In the genomic region with DNA sequence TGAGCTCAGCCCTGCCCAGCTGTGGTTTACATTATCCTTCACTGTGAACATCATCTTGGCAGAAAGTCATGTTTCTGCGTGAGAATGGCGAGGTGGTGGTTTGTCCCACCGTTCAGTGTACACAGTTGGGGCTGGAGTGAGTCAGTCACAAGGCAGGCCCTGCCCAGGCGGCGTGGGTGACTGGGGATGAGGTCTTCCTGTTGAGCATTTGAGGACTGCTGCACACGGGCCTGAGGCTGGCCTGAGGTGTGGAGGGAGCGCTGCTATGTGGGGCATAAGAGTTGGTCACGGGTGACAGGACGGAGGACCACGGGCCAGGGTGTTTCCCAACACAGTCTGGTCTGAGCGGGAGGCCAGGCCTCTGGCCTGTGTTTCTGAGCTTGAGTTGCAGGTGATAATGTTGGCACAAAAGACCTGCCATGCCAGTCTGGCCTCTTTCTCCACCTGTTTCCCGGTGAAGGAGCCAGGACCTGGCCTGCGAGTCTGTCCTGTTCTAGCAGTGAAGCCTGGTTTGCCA, we compare ENCODE assay signal across 7 cellular contexts. TPM values are rescaled to one million over a fixed set of nuclear protein-coding genes. Genes with fewer than 3 reads are reported as not detected.
A peak's percentile ranks its signal among the peaks of the same experiment; 100 is the strongest.
DNase-seq lines count a peak whose midpoint lies in the region; ATAC-seq and TF ChIP-seq lines count a peak whose summit lies in the region.

No MANE protein-coding gene starts in this region.

- intact Hi-C loops in body of pancreas (cut with DNase I): no loop called here

- ATAC-seq in body of pancreas: peak; percentile 93
- ATAC-seq in HG02840 (IDR thresholded peaks at IDR 0.05; ENCODE audit: low FRiP score, unreplicated experiment): no peak

- H3K4me3 ChIP-seq in body of pancreas (no peak overlapping the region), urinary bladder (ENCODE audit: low read depth, low read length) (no peak overlapping the region)

- no peaks in the 10 kb centered on the region for H3K27me3 ChIP-seq in body of pancreas

- peak in 2 of 3 donors; percentile 14 to 16 for TF ChIP-seq POLR2A in body of pancreas (IDR thresholded peaks at IDR 0.05)

- H3K27ac ChIP-seq in body of pancreas: peak overlapping the region; percentile 67 to 86 (median 76)
- H3K27ac ChIP-seq in urinary bladder (ENCODE audit: low read depth): peak overlapping the region; percentile 65

- DNase-seq in HS-27A (ENCODE audit: low read depth) (peak; percentile 79), body of pancreas (peak; percentile 85 to 94 (median 92)), kidney glomerular epithelial cell (lab: John Stamatoyannopoulos, UW) (peak; percentile 81), SIG-M5 treated with dmso at 0.1 percent for 504 hours (lab: John Stamatoyannopoulos, UW; ENCODE audit: unreplicated experiment) (no peak), NOMO-1 treated with dmso at 0.1 percent for 144 hours (lab: John Stamatoyannopoulos, UW; ENCODE audit: unreplicated experiment) (no peak)

- H3K36me3 ChIP-seq in body of pancreas (replicated peaks in 1 of 2; ENCODE audit: insufficient read depth in 1 of 2, low read depth in 2 of 2): peaks cover 0 to 3% of the 10 kb centered on the region in 2 donors
- H3K36me3 ChIP-seq in urinary bladder (ENCODE audit: insufficient read depth): no peaks in the 10 kb centered on the region

- 20 to 29% methylated on average over 1 to 13 of the region's 13 CpGs for WGBS in body of pancreas, 2 donors
- 49% methylated on average over 13 of the region's 13 CpGs for WGBS in urinary bladder

- H3K4me1 ChIP-seq in body of pancreas (peaks cover 26% of the 10 kb centered on the region), urinary bladder (ENCODE audit: insufficient read depth) (no peaks in the 10 kb centered on the region)

- no peak for TF ChIP-seq CTCF in body of pancreas (IDR thresholded peaks at IDR 0.05)

- no peaks in the 10 kb centered on the region for H3K9me3 ChIP-seq in body of pancreas

RNA-seq across cellular contexts. Expression of a gene that starts 13.4 kb away (rescaled TPM):
- total RNA-seq in body of pancreas (1 to 10 TPM in 1 of 2 donors, not detected in 1; 2.6 TPM), urinary bladder (36.8 TPM)
- 89.0 TPM for polyA plus RNA-seq in urinary bladder

RNA-seq across cellular contexts. Expression of a gene that starts 25.1 kb away (rescaled TPM):
- 10 to 100 TPM in 1 of 2 donors, 1 to 10 TPM in 1; 8.2 to 22.3 TPM for total RNA-seq in body of pancreas
- total RNA-seq in urinary bladder: 17.7 TPM
- 34.3 TPM for polyA plus RNA-seq in urinary bladder

RNA-seq across cellular contexts. Expression of a gene that starts 26.3 kb away (rescaled TPM):
- total RNA-seq in body of pancreas: 100 to 1,000 TPM; 266 to 305 TPM
- 52.0 TPM for total RNA-seq in urinary bladder
- 125 TPM for polyA plus RNA-seq in urinary bladder

RNA-seq across cellular contexts. Expression of a gene that starts 29.0 kb away (rescaled TPM):
- total RNA-seq in body of pancreas (10 to 100 TPM in 1 of 2 donors, 1 to 10 TPM in 1; 8.6 to 13.8 TPM), urinary bladder (11.8 TPM)
- polyA plus RNA-seq in urinary bladder: 15.8 TPM

RNA-seq across cellular contexts. Expression of a gene that starts 34.5 kb away (rescaled TPM):
- total RNA-seq in body of pancreas (100 to 1,000 TPM in 1 of 2 donors, 10 to 100 TPM in 1; 54.2 to 105 TPM), urinary bladder (5.9 TPM)
- 468 TPM for polyA plus RNA-seq in urinary bladder

Comparison
In these comparisons a context has a peak if more than half of its experiments do, and no peak if none do; other contexts are left out.
1. DNase-seq: peak in HS-27A (single experiment), body of pancreas (4 of 4) and kidney glomerular epithelial cell (single experiment); none in SIG-M5 treated with dmso at 0.1 percent for 504 hours (single experiment) and NOMO-1 treated with dmso at 0.1 percent for 144 hours (single experiment).
2. RNA of a gene that starts 13.4 kb away (total RNA-seq): 36.8 TPM in urinary bladder (single experiment); 2.6 TPM in body of pancreas; every median in the first group is over 10 times any median in the second.